Comparison of ENCODE assay signal across 21 cellular contexts in the genomic region with DNA sequence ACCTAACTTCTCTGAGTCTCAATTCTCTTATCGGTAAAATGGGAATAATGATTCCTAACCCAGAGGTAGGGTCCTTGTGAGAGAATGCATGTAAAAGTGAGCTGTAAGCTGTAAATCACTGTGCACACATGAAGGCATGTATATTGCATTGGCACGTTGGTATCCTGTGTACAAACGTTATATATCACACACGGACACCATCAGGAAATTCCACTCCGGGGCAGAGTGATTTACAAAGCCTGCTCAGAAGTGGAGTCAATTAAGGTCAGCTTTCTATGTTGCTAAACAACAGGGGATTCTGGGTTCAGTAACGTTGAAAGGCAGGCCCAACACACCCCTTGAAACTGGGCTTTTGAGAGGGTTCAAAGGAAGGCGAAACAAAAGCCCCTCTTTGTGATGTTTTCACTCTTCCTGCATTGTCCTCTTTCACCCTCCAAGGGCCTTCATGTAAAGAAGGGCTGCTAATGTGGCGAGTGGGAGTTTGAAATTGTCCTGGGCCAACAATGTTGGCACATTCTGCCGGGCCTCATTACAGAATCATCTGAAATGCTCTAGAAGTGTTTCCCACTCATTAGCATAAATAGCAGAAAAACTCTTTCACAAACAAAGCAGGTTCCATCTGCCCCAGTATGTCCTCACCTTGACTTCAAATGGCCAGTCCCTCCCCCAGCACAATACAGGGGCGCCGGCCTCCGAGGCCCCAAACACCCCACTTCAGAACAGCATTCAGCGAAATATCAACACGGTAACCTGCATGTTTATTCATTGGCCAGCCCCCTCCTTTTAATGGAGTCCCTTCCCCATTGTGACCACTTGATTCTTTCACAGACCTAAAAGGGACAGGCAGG.
DNase-seq lines count a peak whose midpoint lies in the region; ATAC-seq and TF ChIP-seq lines count a peak whose summit lies in the region.
"Had no signal": no experiment of that assay in that cellular context is flagged by ENCODE, and none has a peak within 500 bp of the region (broad histone marks: within the 10 kb centered on the region; RNA-seq: fewer than 3 reads in every experiment).

No MANE protein-coding gene starts in this region.

- H3F3A ChIP-seq in neural progenitor cell (ENCODE audit: low read depth): peaks cover 52% of the 10 kb centered on the region

- H3K4me1 Mint-ChIP-seq in H9: peaks cover 55 to 56% of the 10 kb centered on the region in 2 experiments
- peaks cover 27% of the 10 kb centered on the region for H3K4me1 Mint-ChIP-seq in endodermal cell
- peaks cover 53% of the 10 kb centered on the region for H3K4me1 Mint-ChIP-seq in neural progenitor cell

- H4K20me1 ChIP-seq in H9 (ENCODE audit: control insufficient read depth, insufficient read depth, insufficient read length) (no peaks in the 10 kb centered on the region), neural progenitor cell (ENCODE audit: low read depth) (peaks cover 14% of the 10 kb centered on the region), osteoblast (ENCODE audit: insufficient read depth, low read length) (no peaks in the 10 kb centered on the region)

- H2AFZ ChIP-seq in H9 (ENCODE audit: low read length) (no peak overlapping the region), neural progenitor cell (replicated peaks) (no peak overlapping the region), osteoblast (ENCODE audit: low read length) (no peak overlapping the region)

- WGBS in H9 (ENCODE audit: extremely low coverage, insufficient read length, low lambda C conversion rate): no CpG with 5 or more reads among the region's 14 CpGs
- WGBS in endodermal cell (ENCODE audit: insufficient coverage in 1 of 2, insufficient read length in 1 of 2), 2 experiments: 42 to 52% methylated on average over 7 to 14 of the region's 14 CpGs

- H3K27ac Mint-ChIP-seq in H9: peak overlapping the region; percentile 95 to 98 (median 97)
- peak overlapping the region; percentile 93 for H3K27ac Mint-ChIP-seq in endodermal cell
- peak overlapping the region; percentile 96 for H3K27ac Mint-ChIP-seq in neural progenitor cell
- H3K27ac Mint-ChIP-seq: activated naive CD4-positive, alpha-beta T cell treated with anti-CD3 and anti-CD28 coated beads for 36 hours had no signal

- TF ChIP-seq CTCF in H9 (conservative IDR thresholded peaks at IDR 0.05): no peak
- TF ChIP-seq CTCF in endodermal cell (conservative IDR thresholded peaks at IDR 0.05): no peak
- TF ChIP-seq CTCF in neural progenitor cell (IDR thresholded peaks at IDR 0.05): no peak
- no peak for TF ChIP-seq CTCF in osteoblast (IDR thresholded peaks at IDR 0.05; ENCODE audit: extremely low read depth, low read depth, low read length)

- H4K8ac ChIP-seq in H9 (replicated peaks; ENCODE audit: insufficient read length, low read depth, low read length): no peak overlapping the region

- H3K56ac ChIP-seq in H9 (ENCODE audit: insufficient read length, low read depth, low read length): no peak overlapping the region

- H3K27me3 Mint-ChIP-seq in H9 (ENCODE audit: low read depth): peaks cover 1% of the 10 kb centered on the region
- no peaks in the 10 kb centered on the region for H3K27me3 Mint-ChIP-seq in endodermal cell (ENCODE audit: insufficient read depth)
- peaks cover 36% of the 10 kb centered on the region for H3K27me3 Mint-ChIP-seq in neural progenitor cell (ENCODE audit: insufficient read depth, low read depth)

- H3K79me2 ChIP-seq in H9 (ENCODE audit: insufficient read depth, low read length): no peaks in the 10 kb centered on the region
- no peaks in the 10 kb centered on the region for H3K79me2 ChIP-seq in neural progenitor cell (ENCODE audit: low read depth)
- no peaks in the 10 kb centered on the region for H3K79me2 ChIP-seq in osteoblast (ENCODE audit: insufficient read depth, low read length)

- H3K23me2 ChIP-seq in H9 (ENCODE audit: insufficient read length, low read depth, low read length, poor library complexity, severe bottlenecking): no peaks in the 10 kb centered on the region

- H3K36me3 ChIP-seq in endodermal cell (ENCODE audit: control insufficient read depth, insufficient read depth, low read length) (no peaks in the 10 kb centered on the region), neural progenitor cell (no peaks in the 10 kb centered on the region), osteoblast (ENCODE audit: insufficient read depth, low read length) (no peaks in the 10 kb centered on the region)
- H3K36me3 ChIP-seq: pancreas, vagina had no signal

- no peak overlapping the region for H2BK15ac ChIP-seq in H9 (ENCODE audit: low read depth, low read length)

- H3K4me3 ChIP-seq in endodermal cell (ENCODE audit: low read length): no peak overlapping the region
- H3K4me3 ChIP-seq in neural progenitor cell: peak overlapping the region; percentile 34
- no peak overlapping the region for H3K4me3 ChIP-seq in osteoblast (ENCODE audit: insufficient read depth, low read length)
- H3K4me3 ChIP-seq: pancreas, vagina had no signal

- no peaks in the 10 kb centered on the region for H3K79me1 ChIP-seq in H9 (ENCODE audit: insufficient read depth, low read depth, low read length, poor library complexity, severe bottlenecking)

- H3K9me3 Mint-ChIP-seq in H9 (no peaks in the 10 kb centered on the region; a peak in 1 of 5 replicates), endodermal cell (no peaks in the 10 kb centered on the region), neural progenitor cell (no peaks in the 10 kb centered on the region)
- H3K9me3 Mint-ChIP-seq: activated naive CD4-positive, alpha-beta T cell treated with anti-CD3 and anti-CD28 coated beads for 36 hours had no signal

- H3K4ac ChIP-seq in H9 (ENCODE audit: low read depth, low read length): no peak overlapping the region

- peaks cover 10% of the 10 kb centered on the region; the same call in 1 of the 2 replicates for H3K4me1 ChIP-seq in H9 (ENCODE audit: insufficient read depth, low read length)
- no peaks in the 10 kb centered on the region for H3K4me1 ChIP-seq in endodermal cell (ENCODE audit: control insufficient read depth, insufficient read depth, low read length)
- peaks cover 46% of the 10 kb centered on the region for H3K4me1 ChIP-seq in neural progenitor cell
- no peaks in the 10 kb centered on the region for H3K4me1 ChIP-seq in osteoblast (ENCODE audit: insufficient read depth, low read length)
- H3K4me1 ChIP-seq: foreskin keratinocyte, pancreas, vagina had no signal

- H3T11ph ChIP-seq in H9 (ENCODE audit: low read length): no peak overlapping the region

- H3K14ac ChIP-seq in H9 (ENCODE audit: insufficient read depth, low read length): peak overlapping the region; percentile 82; the same call in 1 of the 2 replicates

- no peak for ATAC-seq in GM21526 (IDR thresholded peaks at IDR 0.05; ENCODE audit: low FRiP score, unreplicated experiment)
- ATAC-seq: foreskin keratinocyte, HCT116, left cardiac atrium had no signal

- H3K4me2 ChIP-seq in H9 (ENCODE audit: insufficient read depth, insufficient read length, low read length) (peak overlapping the region; percentile 7), neural progenitor cell (peak overlapping the region; percentile 80), osteoblast (ENCODE audit: insufficient read depth, low read length) (no peak overlapping the region)

- peak overlapping the region; percentile 78 for H2BK120ac ChIP-seq in H9 (ENCODE audit: low read depth, low read length, poor library complexity, severe bottlenecking)

- H2BK20ac ChIP-seq in H9 (ENCODE audit: low read depth, low read length, poor library complexity, severe bottlenecking): no peak overlapping the region

- H3K9me3 ChIP-seq in H9 (ENCODE audit: control insufficient read depth, low read depth, low read length): no peaks in the 10 kb centered on the region
- no peaks in the 10 kb centered on the region for H3K9me3 ChIP-seq in endodermal cell (ENCODE audit: control insufficient read depth, low read length)
- H3K9me3 ChIP-seq in neural progenitor cell (ENCODE audit: low read depth): no peaks in the 10 kb centered on the region
- H3K9me3 ChIP-seq in osteoblast (ENCODE audit: low read depth, low read length): no peaks in the 10 kb centered on the region
- H3K9me3 ChIP-seq: pancreas, vagina had no signal

- no peak overlapping the region for H3K23ac ChIP-seq in H9 (ENCODE audit: insufficient read length, low read depth, low read length)

- H3K4me3 Mint-ChIP-seq in H9: peak overlapping the region; percentile 47 to 67; a peak in 4 of 5 replicates
- no peak overlapping the region for H3K4me3 Mint-ChIP-seq in endodermal cell
- peak overlapping the region; percentile 75 for H3K4me3 Mint-ChIP-seq in neural progenitor cell
- H3K4me3 Mint-ChIP-seq: activated naive CD4-positive, alpha-beta T cell treated with anti-CD3 and anti-CD28 coated beads for 36 hours had no signal

- DNase-seq in H9 (no peak), NCI-H774 (lab: John Stamatoyannopoulos, UW) (peak; percentile 59), endodermal cell (no peak), neural progenitor cell (ENCODE audit: low spot score) (peak; percentile 91), occipital lobe (lab: John Stamatoyannopoulos, UW) (no peak), HCEC 1CT (no peak), osteoblast (ENCODE audit: insufficient read length, low spot score, missing footprints) (no peak)
- DNase-seq: activated CD4-positive, alpha-beta T cell treated with anti-CD3 and anti-CD28 coated beads, Interleukin-2, amount 50 U/mL, for 4 hours; activated naive CD4-positive, alpha-beta T cell treated with anti-CD3 and anti-CD28 coated beads for 36 hours; aorta; EL; foreskin keratinocyte; hypothalamus; left cardiac atrium; NK-92 treated with Interleukin-12 subunit alpha and Interleukin-12 subunit beta, amount 100 ng/mL, for 24 hours; pancreas; stimulated activated CD4-positive, alpha-beta T cell treated with anti-CD3 and anti-CD28 coated beads, Interleukin-4, amount 100 ng/mL, for 24 hours; T-helper 1 cell had no signal

- H4K5ac ChIP-seq in H9 (ENCODE audit: insufficient read length, low read depth, low read length): no peak overlapping the region

- H3K18ac ChIP-seq in H9 (ENCODE audit: insufficient read length, low read depth, low read length): peak overlapping the region; percentile 76

- H4K91ac ChIP-seq in H9 (ENCODE audit: insufficient read length, low read depth, low read length): no peak overlapping the region

- peak overlapping the region; percentile 77 for H2BK5ac ChIP-seq in H9 (ENCODE audit: insufficient read length, low read length)

- peak overlapping the region; percentile 26 for H3K9ac ChIP-seq in H9 (ENCODE audit: extremely low read depth, insufficient read length, low read length)
- H3K9ac ChIP-seq in endodermal cell (ENCODE audit: extremely low read depth, low read length, poor library complexity, severe bottlenecking): no peak overlapping the region
- H3K9ac ChIP-seq in neural progenitor cell: no peak overlapping the region

- H3K27me3 ChIP-seq in H9 (ENCODE audit: insufficient read depth, low read length) (no peaks in the 10 kb centered on the region), endodermal cell (ENCODE audit: control insufficient read depth, insufficient read depth, low read length, poor library complexity, severe bottlenecking) (no peaks in the 10 kb centered on the region), neural progenitor cell (no peaks in the 10 kb centered on the region), osteoblast (ENCODE audit: insufficient read depth, low read length) (peaks cover 17% of the 10 kb centered on the region)
- H3K27me3 ChIP-seq: pancreas, vagina had no signal

- H3K36me3 Mint-ChIP-seq in H9 (ENCODE audit: insufficient read depth in 1 of 3, low read depth in 3 of 3) (no peaks in the 10 kb centered on the region), endodermal cell (ENCODE audit: low read depth) (no peaks in the 10 kb centered on the region), neural progenitor cell (no peaks in the 10 kb centered on the region)

- H2AK5ac ChIP-seq in H9 (ENCODE audit: insufficient read length, low read length): peak overlapping the region; percentile 51

- H2BK12ac ChIP-seq in H9 (ENCODE audit: insufficient read length, low read depth, low read length): peak overlapping the region; percentile 58

- H3K27ac ChIP-seq in H9 (ENCODE audit: insufficient read length, low read depth, low read length) (peak overlapping the region; percentile 89), endodermal cell (ENCODE audit: low read depth, low read length) (peak overlapping the region; percentile 94), neural progenitor cell (peak overlapping the region; percentile 90), osteoblast (ENCODE audit: low read depth, low read length) (no peak overlapping the region)
- H3K27ac ChIP-seq: foreskin keratinocyte, pancreas, vagina had no signal

Comparison
In these comparisons a context has a peak if more than half of its experiments do, and no peak if none do; other contexts are left out.
1. DNase-seq: peak in NCI-H774 (single experiment) and neural progenitor cell (single experiment); none in H9 (single experiment), endodermal cell (single experiment), occipital lobe (single experiment), HCEC 1CT (single experiment) and osteoblast (single experiment).
2. Peak in every context shown above with its lines, with median percentiles within 50 percentile points of each other: H3K27ac Mint-ChIP-seq.